In genomic region chr5:142959683-142960308, GRCh38 we compare ENCODE assay signal across 12 cellular contexts.
DNase-seq lines count a peak whose midpoint lies in the region; ATAC-seq, FAIRE-seq and TF ChIP-seq lines count a peak whose summit lies in the region.
"Had no signal": no experiment of that assay in that cellular context is flagged by ENCODE, and none has a peak within 500 bp of the region (broad histone marks: within the 10 kb centered on the region; RNA-seq: fewer than 3 reads in every experiment).

No MANE protein-coding gene starts in this region.

- H3K9me3 ChIP-seq in T-helper 17 cell (ENCODE audit: control insufficient read depth, low read length, poor library complexity, severe bottlenecking) (no peaks in the 10 kb centered on the region), osteoblast (ENCODE audit: low read depth, low read length) (no peaks in the 10 kb centered on the region)

- H3K79me2 ChIP-seq in osteoblast (ENCODE audit: insufficient read depth, low read length), result no peaks in the 10 kb centered on the region

- H4K20me1 ChIP-seq in osteoblast (ENCODE audit: insufficient read depth, low read length), result no peaks in the 10 kb centered on the region

- H3K36me3 ChIP-seq in osteoblast (ENCODE audit: insufficient read depth, low read length), result no peaks in the 10 kb centered on the region

- H3K27me3 Mint-ChIP-seq in T-helper 17 cell, result no peaks in the 10 kb centered on the region
- H3K27me3 Mint-ChIP-seq: activated naive CD4-positive, alpha-beta T cell treated with anti-CD3 and anti-CD28 coated beads, Interleukin-2, amount 50 U/mL, for 24 hours had no signal

- DNase-seq in GM18507 (ENCODE audit: extremely low spot score, insufficient read length, low read depth) (no peak), T-helper 17 cell (no peak), osteoblast (ENCODE audit: insufficient read length, low spot score, missing footprints) (no peak), CD1c-positive myeloid dendritic cell (ENCODE audit: extremely low spot score) (no peak), NCI-H187 (lab: John Stamatoyannopoulos, UW) (no peak)
- DNase-seq: effector memory CD4-positive, alpha-beta T cell; hypothalamus; SHP77 had no signal

- peak overlapping the region; percentile 21 for H3K27ac Mint-ChIP-seq in T-helper 17 cell
- H3K27ac Mint-ChIP-seq: activated naive CD4-positive, alpha-beta T cell treated with anti-CD3 and anti-CD28 coated beads, Interleukin-2, amount 50 U/mL, for 24 hours had no signal

- no peak overlapping the region for H2AFZ ChIP-seq in osteoblast (ENCODE audit: low read length)

- no peak overlapping the region for H3K4me3 ChIP-seq in osteoblast (ENCODE audit: insufficient read depth, low read length)

- H3K36me3 Mint-ChIP-seq in T-helper 17 cell (ENCODE audit: low read depth), result no peaks in the 10 kb centered on the region

- peaks cover 8% of the 10 kb centered on the region for H3K4me1 Mint-ChIP-seq in T-helper 17 cell

- ATAC-seq in HG03378 (IDR thresholded peaks at IDR 0.05; ENCODE audit: unreplicated experiment) (peak; percentile 85), T-helper 17 cell (no peak), HG02973 (IDR thresholded peaks at IDR 0.05; ENCODE audit: unreplicated experiment) (no peak), HG02840 (IDR thresholded peaks at IDR 0.05; ENCODE audit: low FRiP score, unreplicated experiment) (no peak)

- TF ChIP-seq CTCF in osteoblast (IDR thresholded peaks at IDR 0.05; ENCODE audit: extremely low read depth, low read depth, low read length), result no peak

- FAIRE-seq in GM18507 (lab: Jason Lieb, UNC), result peak; percentile 68

- peak overlapping the region; percentile 21 for H3K27ac ChIP-seq in osteoblast (ENCODE audit: low read depth, low read length)

- no peaks in the 10 kb centered on the region for H3K27me3 ChIP-seq in osteoblast (ENCODE audit: insufficient read depth, low read length)

- peaks cover 19% of the 10 kb centered on the region for H3K4me1 ChIP-seq in osteoblast (ENCODE audit: insufficient read depth, low read length)

- no peak overlapping the region for H3K4me3 Mint-ChIP-seq in T-helper 17 cell
- H3K4me3 Mint-ChIP-seq: activated naive CD4-positive, alpha-beta T cell treated with anti-CD3 and anti-CD28 coated beads, Interleukin-2, amount 50 U/mL, for 24 hours had no signal

- no peak overlapping the region for H3K4me2 ChIP-seq in osteoblast (ENCODE audit: insufficient read depth, low read length)
